ENCODE assay signal across 8 cellular contexts in genomic region chr2:142980246-142981068, GRCh38.
DNase-seq lines count a peak whose midpoint lies in the region; ATAC-seq and TF ChIP-seq lines count a peak whose summit lies in the region.

No MANE protein-coding gene starts in this region.

- CTCF ChIA-PET in activated CD8-positive, alpha-beta T cell treated with anti-CD3 and anti-CD28 coated beads for 36 hours (lab: Charles Lee): interaction anchor here (0.7 to 1.7 kb wide), 9 partner anchors 8 to 42 kb away, joined by 3 to 8 read pairs (median 4); no protein-coding TSS in a partner anchor
- CTCF ChIA-PET in activated CD8-positive, alpha-beta T cell treated with anti-CD3 and anti-CD28 coated beads, Interleukin-2, amount 10 ng/mL, durations not matched to agents 7 days and 5 days (lab: Charles Lee): interaction anchor here (1.0 to 2.0 kb wide), 5 partner anchors 9 to 23 kb away, joined by 3 to 5 read pairs (median 4); no protein-coding TSS in a partner anchor

- H3K9me3 Mint-ChIP-seq in activated CD8-positive, alpha-beta T cell treated with anti-CD3 and anti-CD28 coated beads for 36 hours: no peaks in the 10 kb centered on the region
- H3K9me3 Mint-ChIP-seq in activated CD8-positive, alpha-beta T cell treated with anti-CD3 and anti-CD28 coated beads, Interleukin-2, amount 10 ng/mL, durations not matched to agents 7 days and 5 days (ENCODE audit: insufficient read depth): no peaks in the 10 kb centered on the region
- H3K9me3 Mint-ChIP-seq in natural killer cell: no peaks in the 10 kb centered on the region

- ATAC-seq in activated CD8-positive, alpha-beta T cell treated with anti-CD3 and anti-CD28 coated beads for 36 hours: no peak
- no peak for ATAC-seq in activated CD8-positive, alpha-beta T cell treated with anti-CD3 and anti-CD28 coated beads, Interleukin-2, amount 10 ng/mL, durations not matched to agents 7 days and 5 days
- ATAC-seq in HG02840 (IDR thresholded peaks at IDR 0.05; ENCODE audit: low FRiP score, unreplicated experiment) (peak; percentile 48), natural killer cell (no peak)

- no peak overlapping the region for H3K4me3 Mint-ChIP-seq in activated CD8-positive, alpha-beta T cell treated with anti-CD3 and anti-CD28 coated beads for 36 hours
- H3K4me3 Mint-ChIP-seq in activated CD8-positive, alpha-beta T cell treated with anti-CD3 and anti-CD28 coated beads, Interleukin-2, amount 10 ng/mL, durations not matched to agents 7 days and 5 days: no peak overlapping the region
- no peak overlapping the region for H3K4me3 Mint-ChIP-seq in natural killer cell

- intact Hi-C loops in activated CD8-positive, alpha-beta T cell treated with anti-CD3 and anti-CD28 coated beads for 36 hours (cut with micrococcal nuclease): no loop called here
- intact Hi-C loops in natural killer cell (cut with micrococcal nuclease): no loop called here

- H3K4me1 Mint-ChIP-seq in activated CD8-positive, alpha-beta T cell treated with anti-CD3 and anti-CD28 coated beads for 36 hours (ENCODE audit: low read depth): no peaks in the 10 kb centered on the region
- H3K4me1 Mint-ChIP-seq in activated CD8-positive, alpha-beta T cell treated with anti-CD3 and anti-CD28 coated beads, Interleukin-2, amount 10 ng/mL, durations not matched to agents 7 days and 5 days (ENCODE audit: low read depth): no peaks in the 10 kb centered on the region
- H3K4me1 Mint-ChIP-seq in natural killer cell: no peaks in the 10 kb centered on the region

- H3K27me3 Mint-ChIP-seq in activated CD8-positive, alpha-beta T cell treated with anti-CD3 and anti-CD28 coated beads for 36 hours: peaks cover 2% of the 10 kb centered on the region
- H3K27me3 Mint-ChIP-seq in activated CD8-positive, alpha-beta T cell treated with anti-CD3 and anti-CD28 coated beads, Interleukin-2, amount 10 ng/mL, durations not matched to agents 7 days and 5 days (ENCODE audit: low read depth): peaks cover 8% of the 10 kb centered on the region
- H3K27me3 Mint-ChIP-seq in natural killer cell (ENCODE audit: low read depth in 2 of 2): no peaks in the 10 kb centered on the region

- H3K36me3 Mint-ChIP-seq in activated CD8-positive, alpha-beta T cell treated with anti-CD3 and anti-CD28 coated beads for 36 hours (ENCODE audit: low read depth): no peaks in the 10 kb centered on the region
- no peaks in the 10 kb centered on the region for H3K36me3 Mint-ChIP-seq in activated CD8-positive, alpha-beta T cell treated with anti-CD3 and anti-CD28 coated beads, Interleukin-2, amount 10 ng/mL, durations not matched to agents 7 days and 5 days (ENCODE audit: low read depth)
- H3K36me3 Mint-ChIP-seq in natural killer cell: no peaks in the 10 kb centered on the region

- TF ChIP-seq CTCF in activated CD8-positive, alpha-beta T cell treated with anti-CD3 and anti-CD28 coated beads for 36 hours (IDR thresholded peaks at IDR 0.05): peak; percentile 65
- peak; percentile 60 for TF ChIP-seq CTCF in natural killer cell (IDR thresholded peaks at IDR 0.05)

- POLR2A ChIA-PET in activated CD8-positive, alpha-beta T cell treated with anti-CD3 and anti-CD28 coated beads for 36 hours (lab: Charles Lee): no interaction called here
- POLR2A ChIA-PET in activated CD8-positive, alpha-beta T cell treated with anti-CD3 and anti-CD28 coated beads, Interleukin-2, amount 10 ng/mL, durations not matched to agents 7 days and 5 days (lab: Charles Lee): no interaction called here

- no peak for DNase-seq in activated CD8-positive, alpha-beta T cell treated with anti-CD3 and anti-CD28 coated beads for 36 hours
- no peak for DNase-seq in activated CD8-positive, alpha-beta T cell treated with anti-CD3 and anti-CD28 coated beads, Interleukin-2, amount 10 ng/mL, durations not matched to agents 7 days and 5 days
- DNase-seq in NCI-H2227 treated with DMSO at 0.1 percent for 48 hours (lab: John Stamatoyannopoulos, UW) (peak; percentile 39), cerebellar cortex (ENCODE audit: low spot score) (peak; percentile 16), natural killer cell (no peak), cortex of kidney (lab: John Stamatoyannopoulos, UW) (no peak), NCI-H187 (lab: John Stamatoyannopoulos, UW) (no peak)

- no peak overlapping the region for H3K27ac Mint-ChIP-seq in activated CD8-positive, alpha-beta T cell treated with anti-CD3 and anti-CD28 coated beads for 36 hours
- no peak overlapping the region for H3K27ac Mint-ChIP-seq in activated CD8-positive, alpha-beta T cell treated with anti-CD3 and anti-CD28 coated beads, Interleukin-2, amount 10 ng/mL, durations not matched to agents 7 days and 5 days
- no peak overlapping the region for H3K27ac Mint-ChIP-seq in natural killer cell

Comparison
In these comparisons a context has a peak if more than half of its experiments do, and no peak if none do; other contexts are left out.
1. DNase-seq: peak in NCI-H2227 treated with DMSO at 0.1 percent for 48 hours (single experiment) and cerebellar cortex (single experiment); none in activated CD8-positive, alpha-beta T cell treated with anti-CD3 and anti-CD28 coated beads for 36 hours (single experiment), activated CD8-positive, alpha-beta T cell treated with anti-CD3 and anti-CD28 coated beads, Interleukin-2, amount 10 ng/mL, durations not matched to agents 7 days and 5 days (single experiment), natural killer cell (single experiment), cortex of kidney (single experiment) and NCI-H187 (0 of 2).